In genomic region chr22:37163618-37164534, GRCh38 we compare ENCODE assay signal across 10 cellular contexts. TPM values are rescaled to one million over a fixed set of nuclear protein-coding genes. Genes with fewer than 3 reads are reported as not detected.
A peak's percentile ranks its signal among the peaks of the same experiment; 100 is the strongest.
DNase-seq lines count a peak whose midpoint lies in the region; ATAC-seq and TF ChIP-seq lines count a peak whose summit lies in the region.
"Had no signal": no experiment of that assay in that cellular context is flagged by ENCODE, and none has a peak within 500 bp of the region (broad histone marks: within the 10 kb centered on the region; RNA-seq: fewer than 3 reads in every experiment).

No MANE protein-coding gene starts in this region.

- POLR2A ChIA-PET in activated CD8-positive, alpha-beta T cell treated with anti-CD3 and anti-CD28 coated beads for 36 hours (lab: Charles Lee), result interaction anchor here (0.8 to 8.1 kb wide), 15 partner anchors 9 to 85 kb away, joined by 3 to 122 read pairs (median 5); partner anchors contain the start of gene IL2RB

- no peaks in the 10 kb centered on the region for H3K27me3 Mint-ChIP-seq in activated CD8-positive, alpha-beta T cell treated with anti-CD3 and anti-CD28 coated beads for 36 hours

- no peak overlapping the region for H3K4me3 ChIP-seq in sigmoid colon

- peak overlapping the region; percentile 41 for H3K4me3 Mint-ChIP-seq in activated CD8-positive, alpha-beta T cell treated with anti-CD3 and anti-CD28 coated beads for 36 hours

- 77 to 84% methylated on average over 22 of the region's 22 CpGs for WGBS in sigmoid colon, 2 donors

- intact Hi-C loops in activated CD8-positive, alpha-beta T cell treated with anti-CD3 and anti-CD28 coated beads for 36 hours (cut with micrococcal nuclease), result no loop called here
- intact Hi-C loops in sigmoid colon (cut with DNase I), result no loop called here

- no peak for TF ChIP-seq EP300 in sigmoid colon (IDR thresholded peaks at IDR 0.05)

- H3K36me3 ChIP-seq in sigmoid colon, result no peaks in the 10 kb centered on the region

- CTCF ChIA-PET in activated CD8-positive, alpha-beta T cell treated with anti-CD3 and anti-CD28 coated beads for 36 hours (lab: Charles Lee), result interaction anchor here (0.8 to 8.8 kb wide), 18 partner anchors 10 to 121 kb away, joined by 3 to 119 read pairs (median 4); partner anchors contain the start of genes CYTH4 and IL2RB

- H3K27ac ChIP-seq in sigmoid colon, result no peak overlapping the region

- TF ChIP-seq CTCF in activated CD8-positive, alpha-beta T cell treated with anti-CD3 and anti-CD28 coated beads for 36 hours (IDR thresholded peaks at IDR 0.05), result no peak
- no peak for TF ChIP-seq CTCF in sigmoid colon (IDR thresholded peaks at IDR 0.05)

- peaks cover 5% of the 10 kb centered on the region for H3K9me3 Mint-ChIP-seq in activated CD8-positive, alpha-beta T cell treated with anti-CD3 and anti-CD28 coated beads for 36 hours

- peak; percentile 31 for ATAC-seq in GM18873 (IDR thresholded peaks at IDR 0.05; ENCODE audit: low FRiP score, unreplicated experiment)
- peak; percentile 41 for ATAC-seq in HG02759 (IDR thresholded peaks at IDR 0.05; ENCODE audit: unreplicated experiment)
- peak; percentile 59 for ATAC-seq in activated CD8-positive, alpha-beta T cell treated with anti-CD3 and anti-CD28 coated beads for 36 hours

- no peaks in the 10 kb centered on the region for H3K9me3 ChIP-seq in sigmoid colon

- peak; percentile 95 for DNase-seq in activated CD8-positive, alpha-beta T cell treated with anti-CD3 and anti-CD28 coated beads for 36 hours
- peak; percentile 52 for DNase-seq in stimulated activated CD4-positive, alpha-beta T cell treated with anti-CD3 and anti-CD28 coated beads, Interleukin-4, amount 100 ng/mL, for 1 hour
- no peak for DNase-seq in DMS114 treated with DMSO at 0.1 percent for 48 hours (lab: John Stamatoyannopoulos, UW; ENCODE audit: unreplicated experiment)
- no peak for DNase-seq in NCI-H1417 (lab: John Stamatoyannopoulos, UW)
- no peak for DNase-seq in sigmoid colon
- no peak for DNase-seq in EL
- DNase-seq: SIG-M5 had no signal

- peak overlapping the region; percentile 84 for H3K27ac Mint-ChIP-seq in activated CD8-positive, alpha-beta T cell treated with anti-CD3 and anti-CD28 coated beads for 36 hours

- H3K36me3 Mint-ChIP-seq in activated CD8-positive, alpha-beta T cell treated with anti-CD3 and anti-CD28 coated beads for 36 hours (ENCODE audit: low read depth), result peaks cover 1% of the 10 kb centered on the region

- peaks cover 91% of the 10 kb centered on the region for H3K4me1 Mint-ChIP-seq in activated CD8-positive, alpha-beta T cell treated with anti-CD3 and anti-CD28 coated beads for 36 hours (ENCODE audit: low read depth)

- no peaks in the 10 kb centered on the region for H3K27me3 ChIP-seq in sigmoid colon

- no peak for TF ChIP-seq POLR2A in sigmoid colon (IDR thresholded peaks at IDR 0.05)

- H3K4me1 ChIP-seq in sigmoid colon, result peaks cover 0 to 7% (median 5%) of the 10 kb centered on the region in 4 donors

RNA-seq across cellular contexts. Expression of gene IL2RB, which starts 14.2 kb away (rescaled TPM):
- 100 to 1,000 TPM; 263 to 268 TPM for total RNA-seq in activated CD8-positive, alpha-beta T cell treated with anti-CD3 and anti-CD28 coated beads for 36 hours
- under 1 TPM in 3 of 4 donors, not detected in 1; under 0.01 to 0.33 (median 0.14) TPM for total RNA-seq in sigmoid colon
- polyA plus RNA-seq in sigmoid colon, result 1 to 10 TPM in 1 of 3 donors, under 1 TPM in 2; under 0.01 to 9.7 (median 0.46) TPM
- polyA plus RNA-seq: neural cell had no signal

RNA-seq across cellular contexts. Expression of gene C1QTNF6, which starts 24.2 kb away (rescaled TPM):
- 1 to 10 TPM; 6.4 TPM for total RNA-seq in activated CD8-positive, alpha-beta T cell treated with anti-CD3 and anti-CD28 coated beads for 36 hours
- 1 to 10 TPM; 1.1 to 5.5 (median 1.6) TPM for total RNA-seq in sigmoid colon
- polyA plus RNA-seq in sigmoid colon, result 10 to 100 TPM in 1 of 3 donors, 1 to 10 TPM in 2; 1.8 to 12.1 (median 1.8) TPM

RNA-seq across cellular contexts. Expression of gene SSTR3, which starts 48.4 kb away (rescaled TPM):
- 1 to 10 TPM; 7.9 to 8.5 TPM for total RNA-seq in activated CD8-positive, alpha-beta T cell treated with anti-CD3 and anti-CD28 coated beads for 36 hours
- under 1 TPM in 1 of 4 donors, not detected in 3; 0.36 TPM for total RNA-seq in sigmoid colon
- polyA plus RNA-seq in sigmoid colon, result 1 to 10 TPM in 1 of 3 donors, not detected in 2; 1.7 TPM
- polyA plus RNA-seq: neural cell had no signal

RNA-seq across cellular contexts. Expression of gene TMPRSS6, which starts 54.4 kb away (rescaled TPM):
- 10 to 100 TPM; 11.3 to 12.4 TPM for total RNA-seq in activated CD8-positive, alpha-beta T cell treated with anti-CD3 and anti-CD28 coated beads for 36 hours
- not detected for total RNA-seq in sigmoid colon
- 1 to 10 TPM in 1 of 3 donors, under 1 TPM in 1, not detected in 1; 0.79 to 1.8 TPM for polyA plus RNA-seq in sigmoid colon
- polyA plus RNA-seq: neural cell had no signal

Comparison
In these comparisons a context has a peak if more than half of its experiments do, and no peak if none do; other contexts are left out.
1. DNase-seq: peak in activated CD8-positive, alpha-beta T cell treated with anti-CD3 and anti-CD28 coated beads for 36 hours (single experiment) and stimulated activated CD4-positive, alpha-beta T cell treated with anti-CD3 and anti-CD28 coated beads, Interleukin-4, amount 100 ng/mL, for 1 hour (single experiment); none in DMS114 treated with DMSO at 0.1 percent for 48 hours (single experiment), NCI-H1417 (0 of 3), sigmoid colon (single experiment) and EL (single experiment).
2. RNA of gene IL2RB, which starts 14.2 kb away (total RNA-seq): 263 to 268 TPM in activated CD8-positive, alpha-beta T cell treated with anti-CD3 and anti-CD28 coated beads for 36 hours; under 0.01 to 0.33 TPM in sigmoid colon; every median in the first group is over 100 times any median in the second.
3. RNA of gene SSTR3, which starts 48.4 kb away (total RNA-seq): 7.9 to 8.5 TPM in activated CD8-positive, alpha-beta T cell treated with anti-CD3 and anti-CD28 coated beads for 36 hours; 0.36 TPM in sigmoid colon; every median in the first group is over 4 times any median in the second.
4. Peak in every context shown above with its lines, with median percentiles within 50 percentile points of each other: ATAC-seq.